Comparison of ENCODE assay signal across 19 cellular contexts in the genomic region with DNA sequence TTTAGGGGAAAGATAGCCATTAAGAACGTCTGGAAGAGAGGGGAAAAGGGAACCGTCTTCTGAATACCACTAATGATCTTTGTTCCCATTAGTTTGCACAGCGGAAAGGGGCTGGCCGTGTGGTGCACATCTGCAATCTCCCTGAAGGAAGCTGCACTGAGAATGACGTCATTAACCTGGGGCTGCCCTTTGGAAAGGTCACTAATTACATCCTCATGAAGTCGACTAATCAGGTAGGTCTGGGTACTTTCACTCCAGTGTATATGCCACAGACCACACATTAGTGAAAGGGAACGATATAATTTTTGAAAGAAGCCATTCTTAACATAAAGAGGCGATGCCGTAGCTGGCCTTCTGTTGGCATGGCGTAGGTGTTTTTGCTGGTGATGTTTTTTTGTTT.
"Had no signal": no experiment of that assay in that cellular context is flagged by ENCODE, and none has a peak within 500 bp of the region (broad histone marks: within the 10 kb centered on the region; RNA-seq: fewer than 3 reads in every experiment).

No MANE protein-coding gene starts in this region.

- H3K27ac ChIP-seq: spleen, tibial artery had no signal

- H3K4me3 Mint-ChIP-seq: activated naive CD4-positive, alpha-beta T cell treated with anti-CD3 and anti-CD28 coated beads, Interleukin-2, amount 10 ng/mL, durations not matched to agents 7 days and 5 days; brain; natural killer cell; stimulated activated naive CD8-positive, alpha-beta T cell treated with anti-CD3 and anti-CD28 coated beads, Interleukin-15, Interleukin-2, amounts not matched to agents 100 ng/mL and 50 ng/mL, for 24 hours had no signal

- ATAC-seq: natural killer cell had no signal

- DNase-seq: activated CD4-positive, alpha-beta T cell treated with anti-CD3 and anti-CD28 coated beads, Interleukin-2, amount 50 U/mL, for 4 hours; activated effector memory CD4-positive, alpha-beta T cell treated with anti-CD3 and anti-CD28 coated beads, Interleukin-2, amount 50 U/mL, for 16 hours; activated naive CD4-positive, alpha-beta T cell treated with anti-CD3 and anti-CD28 coated beads, Interleukin-2, amount 10 ng/mL, durations not matched to agents 7 days and 5 days; aorta; caudate nucleus; dermis blood vessel endothelial cell; effector CD8-positive, alpha-beta T cell; foreskin melanocyte; hippocampal formation; midbrain; natural killer cell; retina; spleen; stimulated activated CD4-positive, alpha-beta T cell treated with anti-CD3 and anti-CD28 coated beads, Interleukin-4, amount 100 ng/mL, for 1 hour; T-helper 1 cell; tibial artery had no signal

- H3K9me3 ChIP-seq: spleen, tibial artery had no signal

- FAIRE-seq: urothelium cell line had no signal

- H3K4me3 ChIP-seq: spleen, tibial artery had no signal

- H3K27me3 Mint-ChIP-seq: stimulated activated naive CD8-positive, alpha-beta T cell treated with anti-CD3 and anti-CD28 coated beads, Interleukin-15, Interleukin-2, amounts not matched to agents 100 ng/mL and 50 ng/mL, for 24 hours had no signal

- H3K9me3 Mint-ChIP-seq: activated naive CD4-positive, alpha-beta T cell treated with anti-CD3 and anti-CD28 coated beads, Interleukin-2, amount 10 ng/mL, durations not matched to agents 7 days and 5 days; natural killer cell; stimulated activated naive CD8-positive, alpha-beta T cell treated with anti-CD3 and anti-CD28 coated beads, Interleukin-15, Interleukin-2, amounts not matched to agents 100 ng/mL and 50 ng/mL, for 24 hours had no signal

- H3K27me3 ChIP-seq: tibial artery had no signal

- H3K27ac Mint-ChIP-seq: activated naive CD4-positive, alpha-beta T cell treated with anti-CD3 and anti-CD28 coated beads, Interleukin-2, amount 10 ng/mL, durations not matched to agents 7 days and 5 days; natural killer cell; stimulated activated naive CD8-positive, alpha-beta T cell treated with anti-CD3 and anti-CD28 coated beads, Interleukin-15, Interleukin-2, amounts not matched to agents 100 ng/mL and 50 ng/mL, for 24 hours had no signal

- H3K36me3 ChIP-seq: spleen, tibial artery had no signal

- H3K36me3 Mint-ChIP-seq: natural killer cell had no signal
